In the genomic region with DNA sequence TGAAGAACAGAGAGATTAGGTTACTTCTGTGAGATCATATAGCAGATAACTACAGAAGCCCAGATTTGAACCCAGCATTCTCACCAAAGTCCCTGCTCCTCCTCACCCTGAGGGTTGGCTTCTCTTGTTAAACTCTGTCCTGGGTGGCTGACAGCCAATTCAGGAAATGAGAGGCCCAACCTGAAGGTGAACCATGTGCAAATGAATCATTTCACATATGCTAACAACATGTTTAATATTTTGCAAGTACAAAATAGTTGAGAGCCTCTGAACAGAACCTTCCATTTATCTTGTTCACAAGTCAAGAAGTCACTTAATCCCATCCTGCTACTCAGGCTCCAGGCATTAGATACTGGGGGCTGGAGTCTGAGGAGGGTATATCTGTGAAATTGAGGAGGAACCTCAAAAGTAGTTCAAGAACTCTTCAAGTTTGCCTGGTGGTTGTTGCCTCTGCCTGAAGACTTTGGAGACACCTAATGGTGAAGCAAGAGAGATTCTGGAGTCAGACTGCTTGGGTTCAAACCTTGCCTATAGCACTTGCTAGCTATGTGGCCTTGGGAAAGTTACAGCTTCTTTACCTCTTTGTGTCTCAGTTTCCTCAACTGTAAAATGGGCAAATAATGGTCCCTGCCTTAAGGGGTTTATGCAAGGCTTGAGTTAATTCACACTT, we compare ENCODE assay signal across 16 cellular contexts.
DNase-seq lines count a peak whose midpoint lies in the region; ATAC-seq and TF ChIP-seq lines count a peak whose summit lies in the region.
"Had no signal": no experiment of that assay in that cellular context is flagged by ENCODE, and none has a peak within 500 bp of the region (broad histone marks: within the 10 kb centered on the region; RNA-seq: fewer than 3 reads in every experiment).

No MANE protein-coding gene starts in this region.

- no peak overlapping the region for H3K4me3 Mint-ChIP-seq in activated CD8-positive, alpha-beta T cell treated with anti-CD3 and anti-CD28 coated beads for 36 hours
- H3K4me3 Mint-ChIP-seq: activated T-cell treated with anti-CD3 and anti-CD28 coated beads, Interleukin-2, amount 50 U/mL, for 72 hours; CD8-positive, alpha-beta T cell had no signal

- CTCF ChIA-PET in activated CD8-positive, alpha-beta T cell treated with anti-CD3 and anti-CD28 coated beads for 36 hours (lab: Charles Lee): no interaction called here

- H3K36me3 Mint-ChIP-seq in activated CD8-positive, alpha-beta T cell treated with anti-CD3 and anti-CD28 coated beads for 36 hours (ENCODE audit: low read depth): no peaks in the 10 kb centered on the region
- H3K36me3 Mint-ChIP-seq: CD8-positive, alpha-beta T cell had no signal

- H3K36me3 ChIP-seq in tibial artery: no peaks in the 10 kb centered on the region
- H3K36me3 ChIP-seq: cardiac muscle cell, gastrocnemius medialis, uterus had no signal

- H3K4me1 Mint-ChIP-seq in activated CD8-positive, alpha-beta T cell treated with anti-CD3 and anti-CD28 coated beads for 36 hours (ENCODE audit: low read depth): no peaks in the 10 kb centered on the region

- no peak for ATAC-seq in GM18519 (IDR thresholded peaks at IDR 0.05; ENCODE audit: low FRiP score, unreplicated experiment)
- no peak for ATAC-seq in activated CD8-positive, alpha-beta T cell treated with anti-CD3 and anti-CD28 coated beads for 36 hours
- ATAC-seq: activated T-cell treated with anti-CD3 and anti-CD28 coated beads, Interleukin-2, amount 50 U/mL, for 72 hours; CD8-positive, alpha-beta T cell; gastrocnemius medialis; left ventricle myocardium superior; Right ventricle myocardium inferior had no signal

- TF ChIP-seq CTCF in C4-2B (conservative IDR thresholded peaks at IDR 0.05) (0 out of 2 replicates have a peak, but pooled peaks have one; percentile 12), foreskin fibroblast (IDR thresholded peaks at IDR 0.05; ENCODE audit: low read depth, low read length) (peak; percentile 27), tibial artery (IDR thresholded peaks at IDR 0.05) (no peak)
- no peak for TF ChIP-seq CTCF in activated CD8-positive, alpha-beta T cell treated with anti-CD3 and anti-CD28 coated beads for 36 hours (IDR thresholded peaks at IDR 0.05)

- no peaks in the 10 kb centered on the region for H3K9me3 ChIP-seq in tibial artery
- H3K9me3 ChIP-seq: gastrocnemius medialis, uterus had no signal

- H3K4me3 ChIP-seq in foreskin fibroblast (ENCODE audit: low read depth in 1 of 2, low read length in 2 of 2): no peak overlapping the region
- no peak overlapping the region for H3K4me3 ChIP-seq in tibial artery
- H3K4me3 ChIP-seq: cardiac muscle cell, gastrocnemius medialis, uterus had no signal

- H3K4me1 ChIP-seq in tibial artery: no peaks in the 10 kb centered on the region
- H3K4me1 ChIP-seq: gastrocnemius medialis, uterus had no signal

- H3K27ac ChIP-seq in C4-2B: no peak overlapping the region
- no peak overlapping the region for H3K27ac ChIP-seq in tibial artery
- H3K27ac ChIP-seq: cardiac muscle cell, gastrocnemius medialis, uterus had no signal

- H3K27ac Mint-ChIP-seq in activated CD8-positive, alpha-beta T cell treated with anti-CD3 and anti-CD28 coated beads for 36 hours: no peak overlapping the region
- H3K27ac Mint-ChIP-seq: activated T-cell treated with anti-CD3 and anti-CD28 coated beads, Interleukin-2, amount 50 U/mL, for 72 hours; CD8-positive, alpha-beta T cell had no signal

- no peaks in the 10 kb centered on the region for H3K27me3 Mint-ChIP-seq in activated CD8-positive, alpha-beta T cell treated with anti-CD3 and anti-CD28 coated beads for 36 hours

- intact Hi-C loops in tibial artery (cut with DNase I; ENCODE audit: low total_unique reads): no loop called here
- intact Hi-C loops in activated CD8-positive, alpha-beta T cell treated with anti-CD3 and anti-CD28 coated beads for 36 hours (cut with micrococcal nuclease): no loop called here

- no peaks in the 10 kb centered on the region for H3K27me3 ChIP-seq in tibial artery
- H3K27me3 ChIP-seq: cardiac muscle cell, gastrocnemius medialis, uterus had no signal

- H3K9me3 Mint-ChIP-seq in activated CD8-positive, alpha-beta T cell treated with anti-CD3 and anti-CD28 coated beads for 36 hours: no peaks in the 10 kb centered on the region
- H3K9me3 Mint-ChIP-seq: activated T-cell treated with anti-CD3 and anti-CD28 coated beads, Interleukin-2, amount 50 U/mL, for 72 hours; CD8-positive, alpha-beta T cell had no signal

- POLR2A ChIA-PET in activated CD8-positive, alpha-beta T cell treated with anti-CD3 and anti-CD28 coated beads for 36 hours (lab: Charles Lee): no interaction called here

- DNase-seq in HS-5 (ENCODE audit: low read depth) (peak; percentile 75), amniotic epithelial cell (ENCODE audit: low read depth) (peak; percentile 73), foreskin fibroblast (peak; percentile 89 to 93), tibial artery (no peak), NCI-H187 (lab: John Stamatoyannopoulos, UW) (no peak)
- no peak for DNase-seq in activated CD8-positive, alpha-beta T cell treated with anti-CD3 and anti-CD28 coated beads for 36 hours
- DNase-seq: activated T-cell treated with anti-CD3 and anti-CD28 coated beads, Interleukin-2, amount 50 U/mL, for 72 hours; CD8-positive, alpha-beta T cell; gastrocnemius medialis; left ventricle myocardium superior; stimulated activated CD4-positive, alpha-beta T cell treated with anti-CD3 and anti-CD28 coated beads, Interleukin-15, amount 100 ng/mL, for 24 hours; uterus had no signal

Comparison
In these comparisons a context has a peak if more than half of its experiments do, and no peak if none do; other contexts are left out.
1. CTCF ChIP-seq: peak in C4-2B (single experiment) and foreskin fibroblast (single experiment); none in tibial artery (0 of 2) and activated CD8-positive, alpha-beta T cell treated with anti-CD3 and anti-CD28 coated beads for 36 hours (single experiment).
2. DNase-seq: peak in HS-5 (single experiment), amniotic epithelial cell (single experiment) and foreskin fibroblast (2 of 2); none in tibial artery (0 of 2), NCI-H187 (0 of 2) and activated CD8-positive, alpha-beta T cell treated with anti-CD3 and anti-CD28 coated beads for 36 hours (single experiment).